In genomic region chr3:13007251-13007941, GRCh38 we compare ENCODE assay signal across 21 cellular contexts.
DNase-seq lines count a peak whose midpoint lies in the region; ATAC-seq and TF ChIP-seq lines count a peak whose summit lies in the region.
"Had no signal": no experiment of that assay in that cellular context is flagged by ENCODE, and none has a peak within 500 bp of the region (broad histone marks: within the 10 kb centered on the region; RNA-seq: fewer than 3 reads in every experiment).

No MANE protein-coding gene starts in this region.

- no peaks in the 10 kb centered on the region for H3K9me3 ChIP-seq in neutrophil
- H3K9me3 ChIP-seq: body of pancreas had no signal

- DNase-seq in CD1c-positive myeloid dendritic cell (ENCODE audit: extremely low spot score) (peak; percentile 61), DMS79 treated with DMSO at 0.1 percent for 48 hours (lab: John Stamatoyannopoulos, UW) (no peak), NCI-H69 (lab: John Stamatoyannopoulos, UW) (no peak), SKM-1 treated with dmso at 0.1 percent for 144 hours (lab: John Stamatoyannopoulos, UW; ENCODE audit: unreplicated experiment) (no peak)
- DNase-seq in central memory CD8-positive, alpha-beta T cell (ENCODE audit: low spot score in 2 of 2) = no peak
- DNase-seq: activated CD4-positive, alpha-beta T cell treated with anti-CD3 and anti-CD28 coated beads, Interleukin-2, amount 50 U/mL, for 4 hours; activated naive CD8-positive, alpha-beta T cell treated with anti-CD3 and anti-CD28 coated beads for 36 hours; activated T-cell treated with anti-CD3 and anti-CD28 coated beads, Interleukin-2, amount 50 U/mL, for 24 hours; body of pancreas; cortex of kidney; foreskin fibroblast; hypothalamus; Karpas-422; midbrain; NCI-H1048; NCI-H1930; NCI-H446 treated with DMSO at 0.1 percent for 48 hours had no signal

- H3K4me1 Mint-ChIP-seq in IgD-negative memory B cell = peaks cover 56 to 86% (median 69%) of the 10 kb centered on the region in 3 donors
- H3K4me1 Mint-ChIP-seq in central memory CD8-positive, alpha-beta T cell = peaks cover 97% of the 10 kb centered on the region

- H3K27me3 ChIP-seq in neutrophil = no peaks in the 10 kb centered on the region
- H3K27me3 ChIP-seq: body of pancreas had no signal

- peak overlapping the region in 1 of 2 experiments; percentile 88 for H3K4me3 ChIP-seq in neutrophil (ENCODE audit: low read depth in 1 of 2, low read length in 1 of 2)
- H3K4me3 ChIP-seq: body of pancreas had no signal

- peak overlapping the region; percentile 98 for H3K27ac ChIP-seq in neutrophil
- H3K27ac ChIP-seq: body of pancreas, epithelial cell of prostate, RWPE1 had no signal

- peaks cover 100% of the 10 kb centered on the region in 2 experiments for H3K4me1 ChIP-seq in neutrophil (ENCODE audit: control insufficient read depth in 1 of 2, insufficient read depth in 1 of 2, low read depth in 1 of 2, low read length in 1 of 2)
- H3K4me1 ChIP-seq: body of pancreas had no signal

- H3K36me3 ChIP-seq in neutrophil = peaks cover 58% of the 10 kb centered on the region

- ATAC-seq in central memory CD8-positive, alpha-beta T cell (replicated peaks; ENCODE audit: extremely low read depth, poor library complexity, severe bottlenecking) = no peak
- ATAC-seq: body of pancreas had no signal

- no peak for TF ChIP-seq CTCF in neutrophil (IDR thresholded peaks at IDR 0.05)

- H3K4me3 Mint-ChIP-seq in IgD-negative memory B cell = peak overlapping the region in 2 of 4 donors; percentile 77 to 96
- no peak overlapping the region for H3K4me3 Mint-ChIP-seq in central memory CD8-positive, alpha-beta T cell
- H3K4me3 Mint-ChIP-seq: activated naive CD8-positive, alpha-beta T cell treated with anti-CD3 and anti-CD28 coated beads for 36 hours; activated T-cell treated with anti-CD3 and anti-CD28 coated beads, Interleukin-2, amount 50 U/mL, for 24 hours had no signal

- no peaks in the 10 kb centered on the region for H3K27me3 Mint-ChIP-seq in IgD-negative memory B cell
- no peaks in the 10 kb centered on the region for H3K27me3 Mint-ChIP-seq in central memory CD8-positive, alpha-beta T cell
- H3K27me3 Mint-ChIP-seq: activated naive CD8-positive, alpha-beta T cell treated with anti-CD3 and anti-CD28 coated beads for 36 hours; activated T-cell treated with anti-CD3 and anti-CD28 coated beads, Interleukin-2, amount 50 U/mL, for 24 hours had no signal

- no peaks in the 10 kb centered on the region for H3K9me3 Mint-ChIP-seq in IgD-negative memory B cell
- H3K9me3 Mint-ChIP-seq in central memory CD8-positive, alpha-beta T cell = no peaks in the 10 kb centered on the region
- H3K9me3 Mint-ChIP-seq: activated naive CD8-positive, alpha-beta T cell treated with anti-CD3 and anti-CD28 coated beads for 36 hours; activated T-cell treated with anti-CD3 and anti-CD28 coated beads, Interleukin-2, amount 50 U/mL, for 24 hours had no signal

- H3K36me3 Mint-ChIP-seq in IgD-negative memory B cell = peaks cover 8% of the 10 kb centered on the region
- peaks cover 24% of the 10 kb centered on the region for H3K36me3 Mint-ChIP-seq in central memory CD8-positive, alpha-beta T cell (ENCODE audit: insufficient read depth)

- peak overlapping the region in 2 of 3 donors; percentile 67 to 96 for H3K27ac Mint-ChIP-seq in IgD-negative memory B cell
- H3K27ac Mint-ChIP-seq in central memory CD8-positive, alpha-beta T cell (ENCODE audit: low read depth) = peak overlapping the region; percentile 97
